ENCODE assay signal across 19 cellular contexts in the genomic region with DNA sequence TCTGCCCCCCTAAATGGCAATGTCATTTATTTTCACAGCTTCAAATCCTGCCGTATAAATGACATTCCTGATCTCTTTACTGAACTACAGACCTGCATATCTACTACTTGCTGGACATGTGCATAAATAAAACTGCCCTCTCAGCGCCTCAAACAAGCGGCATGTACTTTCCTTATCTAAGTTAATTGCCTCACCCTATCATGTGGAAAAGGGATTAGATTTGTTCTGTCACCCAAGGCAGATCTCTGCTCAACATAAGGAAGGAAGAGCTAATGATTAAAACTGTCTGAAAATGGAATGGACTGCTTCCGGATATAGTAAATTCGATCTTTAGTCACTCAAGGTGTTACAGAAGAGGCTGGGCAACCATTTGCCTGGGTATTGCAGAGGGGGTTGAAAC. TPM values are rescaled to one million over a fixed set of nuclear protein-coding genes. Genes with fewer than 3 reads are reported as not detected.
DNase-seq lines count a peak whose midpoint lies in the region; ATAC-seq and TF ChIP-seq lines count a peak whose summit lies in the region.
"Had no signal": no experiment of that assay in that cellular context is flagged by ENCODE, and none has a peak within 500 bp of the region (broad histone marks: within the 10 kb centered on the region; RNA-seq: fewer than 3 reads in every experiment).

No MANE protein-coding gene starts in this region.

- H3K9me3 ChIP-seq in muscle layer of duodenum (ENCODE audit: control insufficient read depth in 1 of 2, low read length in 2 of 2), result no peaks in the 10 kb centered on the region
- H3K9me3 ChIP-seq: psoas muscle had no signal

- peaks cover 4% of the 10 kb centered on the region for H3K4me1 Mint-ChIP-seq in activated naive CD8-positive, alpha-beta T cell treated with anti-CD3 and anti-CD28 coated beads for 36 hours
- peaks cover 3% of the 10 kb centered on the region for H3K4me1 Mint-ChIP-seq in activated naive CD8-positive, alpha-beta T cell treated with anti-CD3 and anti-CD28 coated beads, Interleukin-2, amount 50 U/mL, for 24 hours
- H3K4me1 Mint-ChIP-seq in glutamatergic neuron (ENCODE audit: low read depth, unreplicated experiment), result peaks cover 41% of the 10 kb centered on the region
- no peaks in the 10 kb centered on the region for H3K4me1 Mint-ChIP-seq in activated T-cell treated with anti-CD3 and anti-CD28 coated beads, Interleukin-2, amount 50 U/mL, for 4 hours (ENCODE audit: low read depth)
- H3K4me1 Mint-ChIP-seq: immature natural killer cell had no signal

- H3K27ac Mint-ChIP-seq in activated naive CD8-positive, alpha-beta T cell treated with anti-CD3 and anti-CD28 coated beads for 36 hours, result peak overlapping the region; percentile 51
- H3K27ac Mint-ChIP-seq in activated naive CD8-positive, alpha-beta T cell treated with anti-CD3 and anti-CD28 coated beads, Interleukin-2, amount 50 U/mL, for 24 hours, result no peak overlapping the region
- H3K27ac Mint-ChIP-seq in glutamatergic neuron (ENCODE audit: unreplicated experiment), result peak overlapping the region; percentile 75

- H3K4me1 ChIP-seq in muscle layer of duodenum (ENCODE audit: control insufficient read depth in 1 of 2, insufficient read depth in 2 of 2, low read length in 2 of 2), result peaks cover 24 to 36% of the 10 kb centered on the region in 2 donors

- no peak for DNase-seq in activated naive CD8-positive, alpha-beta T cell treated with anti-CD3 and anti-CD28 coated beads for 36 hours
- DNase-seq in activated naive CD8-positive, alpha-beta T cell treated with anti-CD3 and anti-CD28 coated beads, Interleukin-2, amount 50 U/mL, for 24 hours, result no peak
- DNase-seq in glutamatergic neuron, result no peak
- DNase-seq in activated T-cell treated with anti-CD3 and anti-CD28 coated beads, Interleukin-2, amount 50 U/mL, for 4 hours, result no peak
- DNase-seq in SHP77 treated with DMSO at 0.1 percent for 48 hours (lab: John Stamatoyannopoulos, UW), result no peak
- DNase-seq: activated CD4-positive, alpha-beta T cell treated with anti-CD3 and anti-CD28 coated beads, Interleukin-2, amount 50 U/mL, for 48 hours; activated T-cell treated with anti-CD3 and anti-CD28 coated beads, Interleukin-2, amount 50 U/mL, for 48 hours; EL; GM23248; immature natural killer cell; midbrain; NCI-H1436 treated with DMSO at 0.1 percent for 48 hours; NCI-H446; psoas muscle; T-helper 9 cell had no signal

- H3K36me3 ChIP-seq in muscle layer of duodenum (ENCODE audit: control insufficient read depth in 1 of 2, insufficient read depth in 2 of 2, low read length in 2 of 2), result no peaks in the 10 kb centered on the region

- no peaks in the 10 kb centered on the region for H3K9me3 Mint-ChIP-seq in activated naive CD8-positive, alpha-beta T cell treated with anti-CD3 and anti-CD28 coated beads for 36 hours
- H3K9me3 Mint-ChIP-seq in activated naive CD8-positive, alpha-beta T cell treated with anti-CD3 and anti-CD28 coated beads, Interleukin-2, amount 50 U/mL, for 24 hours, result no peaks in the 10 kb centered on the region
- H3K9me3 Mint-ChIP-seq in glutamatergic neuron (ENCODE audit: unreplicated experiment), result no peaks in the 10 kb centered on the region
- no peaks in the 10 kb centered on the region for H3K9me3 Mint-ChIP-seq in activated T-cell treated with anti-CD3 and anti-CD28 coated beads, Interleukin-2, amount 50 U/mL, for 4 hours
- H3K9me3 Mint-ChIP-seq: immature natural killer cell had no signal

- H3K4me3 Mint-ChIP-seq in activated naive CD8-positive, alpha-beta T cell treated with anti-CD3 and anti-CD28 coated beads for 36 hours, result no peak overlapping the region
- no peak overlapping the region for H3K4me3 Mint-ChIP-seq in activated naive CD8-positive, alpha-beta T cell treated with anti-CD3 and anti-CD28 coated beads, Interleukin-2, amount 50 U/mL, for 24 hours
- H3K4me3 Mint-ChIP-seq in glutamatergic neuron (ENCODE audit: unreplicated experiment), result peak overlapping the region; percentile 47
- H3K4me3 Mint-ChIP-seq in activated T-cell treated with anti-CD3 and anti-CD28 coated beads, Interleukin-2, amount 50 U/mL, for 4 hours, result no peak overlapping the region
- H3K4me3 Mint-ChIP-seq: immature natural killer cell had no signal

- TF ChIP-seq CTCF in glutamatergic neuron (IDR thresholded peaks at IDR 0.05; ENCODE audit: partially characterized antibody, unreplicated experiment), result no peak

- no peak for ATAC-seq in activated naive CD8-positive, alpha-beta T cell treated with anti-CD3 and anti-CD28 coated beads, Interleukin-2, amount 50 U/mL, for 24 hours
- no peak for ATAC-seq in GM21619 (IDR thresholded peaks at IDR 0.05; ENCODE audit: unreplicated experiment)
- ATAC-seq in activated T-cell treated with anti-CD3 and anti-CD28 coated beads, Interleukin-2, amount 50 U/mL, for 4 hours, result no peak
- no peak for ATAC-seq in GM19351 (IDR thresholded peaks at IDR 0.05; ENCODE audit: unreplicated experiment)

- peaks cover 3% of the 10 kb centered on the region for H3K36me3 Mint-ChIP-seq in activated naive CD8-positive, alpha-beta T cell treated with anti-CD3 and anti-CD28 coated beads for 36 hours
- H3K36me3 Mint-ChIP-seq in activated naive CD8-positive, alpha-beta T cell treated with anti-CD3 and anti-CD28 coated beads, Interleukin-2, amount 50 U/mL, for 24 hours (ENCODE audit: low read depth), result peaks cover 1% of the 10 kb centered on the region
- H3K36me3 Mint-ChIP-seq in glutamatergic neuron (ENCODE audit: unreplicated experiment), result no peaks in the 10 kb centered on the region
- peaks cover 3% of the 10 kb centered on the region for H3K36me3 Mint-ChIP-seq in activated T-cell treated with anti-CD3 and anti-CD28 coated beads, Interleukin-2, amount 50 U/mL, for 4 hours (ENCODE audit: insufficient read depth)

- H3K4me3 ChIP-seq in muscle layer of duodenum (ENCODE audit: low read depth in 1 of 2, low read length in 2 of 2), result no peak overlapping the region
- H3K4me3 ChIP-seq: GM23248, psoas muscle had no signal

- H3K27me3 ChIP-seq in muscle layer of duodenum (ENCODE audit: low read depth, low read length), result no peaks in the 10 kb centered on the region

- H3K27ac ChIP-seq in muscle layer of duodenum (ENCODE audit: low read length), result peak overlapping the region; percentile 83
- H3K27ac ChIP-seq: GM23248, psoas muscle had no signal

- no peaks in the 10 kb centered on the region for H3K27me3 Mint-ChIP-seq in activated naive CD8-positive, alpha-beta T cell treated with anti-CD3 and anti-CD28 coated beads for 36 hours
- no peaks in the 10 kb centered on the region for H3K27me3 Mint-ChIP-seq in activated naive CD8-positive, alpha-beta T cell treated with anti-CD3 and anti-CD28 coated beads, Interleukin-2, amount 50 U/mL, for 24 hours
- no peaks in the 10 kb centered on the region for H3K27me3 Mint-ChIP-seq in glutamatergic neuron (ENCODE audit: unreplicated experiment)
- no peaks in the 10 kb centered on the region for H3K27me3 Mint-ChIP-seq in activated T-cell treated with anti-CD3 and anti-CD28 coated beads, Interleukin-2, amount 50 U/mL, for 4 hours (ENCODE audit: low read depth)

RNA-seq across cellular contexts. Expression of a gene that starts 37.2 kb away (rescaled TPM):
- 10 to 100 TPM; 22.8 to 25.8 TPM for total RNA-seq in activated naive CD8-positive, alpha-beta T cell treated with anti-CD3 and anti-CD28 coated beads for 36 hours
- 76.7 TPM for total RNA-seq in glutamatergic neuron (ENCODE audit: unreplicated experiment)
- total RNA-seq in activated T-cell treated with anti-CD3 and anti-CD28 coated beads, Interleukin-2, amount 50 U/mL, for 4 hours, result 1 to 10 TPM; 8.0 to 9.1 (median 9.0) TPM

RNA-seq across cellular contexts. Expression of a gene that starts 58.8 kb away (rescaled TPM):
- not detected for total RNA-seq in activated naive CD8-positive, alpha-beta T cell treated with anti-CD3 and anti-CD28 coated beads for 36 hours
- total RNA-seq in glutamatergic neuron (ENCODE audit: unreplicated experiment), result not detected
- total RNA-seq in activated T-cell treated with anti-CD3 and anti-CD28 coated beads, Interleukin-2, amount 50 U/mL, for 4 hours, result not detected
- total RNA-seq: GM23248, psoas muscle, subcutaneous adipose tissue had no signal
